8 cellular contexts compared by ENCODE assay signal in genomic region chr2:68225119-68225632, GRCh38. TPM values are rescaled to one million over a fixed set of nuclear protein-coding genes. Genes with fewer than 3 reads are reported as not detected.
DNase-seq lines count a peak whose midpoint lies in the region; ATAC-seq and TF ChIP-seq lines count a peak whose summit lies in the region.

No MANE protein-coding gene starts in this region.

- 24% methylated on average over 2 of the region's 2 CpGs for WGBS in SK-N-SH (ENCODE audit: low lambda C conversion rate)

- H4K20me1 ChIP-seq in SK-N-SH (ENCODE audit: insufficient read depth) = peaks cover 99% of the 10 kb centered on the region

- peak; percentile 82 for ATAC-seq in GM21381 (IDR thresholded peaks at IDR 0.05; ENCODE audit: unreplicated experiment)

- peak; percentile 72 for TF ChIP-seq RAD21 in SK-N-SH (IDR thresholded peaks at IDR 0.05; ENCODE audit: low read length)

- no peak overlapping the region for H3K27ac Mint-ChIP-seq in osteocyte (ENCODE audit: unreplicated experiment)

- CTCF ChIA-PET in SK-N-SH (lab: Yijun Ruan, JAX) = interaction anchor here (0.5 to 2.2 kb wide), 10 partner anchors 10 to 103 kb away, joined by 3 to 11 read pairs (median 4); no protein-coding TSS in a partner anchor

- no peak overlapping the region for H3K9ac ChIP-seq in SK-N-SH

- no peak for TF ChIP-seq EP300 in SK-N-SH (IDR thresholded peaks at IDR 0.05; ENCODE audit: borderline replicate concordance in 1 of 2, low read depth in 1 of 2, low read length in 1 of 2)

- no peaks in the 10 kb centered on the region for H3K9me3 ChIP-seq in SK-N-SH

- no peaks in the 10 kb centered on the region for H3K27me3 Mint-ChIP-seq in osteocyte (ENCODE audit: unreplicated experiment)

- H3K4me1 ChIP-seq in SK-N-SH (ENCODE audit: control insufficient read depth in 1 of 2, insufficient read depth in 2 of 2, low read depth in 1 of 2, low read length in 1 of 2) = peaks cover 19 to 24% of the 10 kb centered on the region in 2 experiments; a peak in 3 of 4 replicates

- peaks cover 100% of the 10 kb centered on the region for H3K79me2 ChIP-seq in SK-N-SH (ENCODE audit: insufficient read depth)

- peaks cover 48% of the 10 kb centered on the region for H3K4me1 Mint-ChIP-seq in osteocyte (ENCODE audit: unreplicated experiment)

- no peaks in the 10 kb centered on the region for H3K27me3 ChIP-seq in SK-N-SH (ENCODE audit: insufficient read depth)

- H3K4me2 ChIP-seq in SK-N-SH = no peak overlapping the region

- H3K9me3 Mint-ChIP-seq in osteocyte (ENCODE audit: unreplicated experiment) = peaks cover 7% of the 10 kb centered on the region

- TF ChIP-seq CTCF in SK-N-SH (IDR thresholded peaks at IDR 0.05) (peak; percentile 35), epithelial cell of proximal tubule (conservative IDR thresholded peaks at IDR 0.05; ENCODE audit: low read depth, low read length) (peak; percentile 50), osteocyte (IDR thresholded peaks at IDR 0.05) (peak; percentile 10)

- H3K4me3 Mint-ChIP-seq in osteocyte (ENCODE audit: unreplicated experiment) = no peak overlapping the region

- peak overlapping the region in 1 of 2 experiments; percentile 23; a peak in 1 of 4 replicates for H3K27ac ChIP-seq in SK-N-SH (ENCODE audit: low read depth in 2 of 2, low read length in 1 of 2)

- H3K9me2 ChIP-seq in SK-N-SH = no peaks in the 10 kb centered on the region

- peaks cover 5 to 22% of the 10 kb centered on the region in 2 experiments for H3K36me3 ChIP-seq in SK-N-SH (replicated peaks in 1 of 2; ENCODE audit: control insufficient read depth in 1 of 2, insufficient read depth in 2 of 2, low read length in 1 of 2)

- no peak overlapping the region for H2AFZ ChIP-seq in SK-N-SH (ENCODE audit: low read depth)

- peaks cover 37% of the 10 kb centered on the region for H3F3A ChIP-seq in SK-N-SH (replicated peaks; ENCODE audit: insufficient read depth)

- peaks cover 12% of the 10 kb centered on the region for H3K36me3 Mint-ChIP-seq in osteocyte (ENCODE audit: unreplicated experiment)

- H3K4me3 ChIP-seq in SK-N-SH (ENCODE audit: low read depth in 2 of 2, low read length in 1 of 2) (no peak overlapping the region), epithelial cell of proximal tubule (ENCODE audit: low read depth, low read length) (no peak overlapping the region)

- POLR2A ChIA-PET in SK-N-SH (lab: Yijun Ruan, JAX) = no interaction called here

- DNase-seq in NCI-H510A treated with DMSO at 0.1 percent for 48 hours (lab: John Stamatoyannopoulos, UW) (peak; percentile 17), NCI-H510A (lab: John Stamatoyannopoulos, UW) (no peak), HT1080 (ENCODE audit: low read depth) (peak; percentile 56), SK-N-SH (peak; percentile 24), epithelial cell of proximal tubule (ENCODE audit: low read depth) (peak; percentile 23), osteocyte (ENCODE audit: extremely low spot score, unreplicated experiment) (no peak), T1000 (lab: John Stamatoyannopoulos, UW) (no peak)

TF ChIP-seq in SK-N-SH, 30 proteins besides CTCF, POLR2A, EP300 and RAD21 (continues in another document):
- no peak for TF ChIP-seq GABPA (IDR thresholded peaks at IDR 0.05; ENCODE audit: low read depth)
- 0 out of 2 replicates have a peak, but pooled peaks have one; percentile 37 for TF ChIP-seq SIN3A (IDR thresholded peaks at IDR 0.05; ENCODE audit: borderline replicate concordance, low read depth, low read length)
- no peak for TF ChIP-seq MEF2A (IDR thresholded peaks at IDR 0.05; ENCODE audit: borderline replicate concordance, low read depth)
- TF ChIP-seq NRF1 (IDR thresholded peaks at IDR 0.05; ENCODE audit: low read depth, low read length) = no peak
- TF ChIP-seq REST (IDR thresholded peaks at IDR 0.05; ENCODE audit: low read depth, low read length) = 0 out of 2 replicates have a peak, but pooled peaks have one; percentile 17
- no peak for TF ChIP-seq RXRA (IDR thresholded peaks at IDR 0.05; ENCODE audit: borderline replicate concordance, low read depth)
- TF ChIP-seq NFIC (IDR thresholded peaks at IDR 0.05; ENCODE audit: borderline replicate concordance) = no peak
- no peak for TF ChIP-seq EZH2phosphoT487 (IDR thresholded peaks at IDR 0.05; ENCODE audit: borderline replicate concordance, low read depth)
- TF ChIP-seq CHD2 (IDR thresholded peaks at IDR 0.05; ENCODE audit: low read length, partially characterized antibody) = no peak
- TF ChIP-seq, protein P1, sequence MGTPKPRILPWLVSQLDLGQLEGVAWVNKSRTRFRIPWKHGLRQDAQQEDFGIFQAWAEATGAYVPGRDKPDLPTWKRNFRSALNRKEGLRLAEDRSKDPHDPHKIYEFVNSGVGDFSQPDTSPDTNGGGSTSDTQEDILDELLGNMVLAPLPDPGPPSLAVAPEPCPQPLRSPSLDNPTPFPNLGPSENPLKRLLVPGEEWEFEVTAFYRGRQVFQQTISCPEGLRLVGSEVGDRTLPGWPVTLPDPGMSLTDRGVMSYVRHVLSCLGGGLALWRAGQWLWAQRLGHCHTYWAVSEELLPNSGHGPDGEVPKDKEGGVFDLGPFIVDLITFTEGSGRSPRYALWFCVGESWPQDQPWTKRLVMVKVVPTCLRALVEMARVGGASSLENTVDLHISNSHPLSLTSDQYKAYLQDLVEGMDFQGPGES (IDR thresholded peaks at IDR 0.05; ENCODE audit: low read depth, low read length) = no peak
- TF ChIP-seq TCF12 (IDR thresholded peaks at IDR 0.05) = no peak
- no peak for TF ChIP-seq FOXM1 (IDR thresholded peaks at IDR 0.05; ENCODE audit: low read depth)
- TF ChIP-seq MXI1 (IDR thresholded peaks at IDR 0.05; ENCODE audit: low read depth, low read length) = peak; percentile 84
- no peak for TF ChIP-seq TAF1 (IDR thresholded peaks at IDR 0.05; ENCODE audit: borderline replicate concordance, low read depth, low read length)
- no peak for TF ChIP-seq POLR2AphosphoS5 (IDR thresholded peaks at IDR 0.05; ENCODE audit: low read depth, low read length)
- no peak for TF ChIP-seq GATA2 (CRISPR knock-in tag; IDR thresholded peaks at IDR 0.05)
- TF ChIP-seq, protein P2, sequence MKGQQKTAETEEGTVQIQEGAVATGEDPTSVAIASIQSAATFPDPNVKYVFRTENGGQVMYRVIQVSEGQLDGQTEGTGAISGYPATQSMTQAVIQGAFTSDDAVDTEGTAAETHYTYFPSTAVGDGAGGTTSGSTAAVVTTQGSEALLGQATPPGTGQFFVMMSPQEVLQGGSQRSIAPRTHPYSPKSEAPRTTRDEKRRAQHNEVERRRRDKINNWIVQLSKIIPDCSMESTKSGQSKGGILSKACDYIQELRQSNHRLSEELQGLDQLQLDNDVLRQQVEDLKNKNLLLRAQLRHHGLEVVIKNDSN (IDR thresholded peaks at IDR 0.05; ENCODE audit: borderline replicate concordance, low read depth) = no peak
- no peak for TF ChIP-seq TEAD4 (IDR thresholded peaks at IDR 0.05; ENCODE audit: borderline replicate concordance, insufficient read depth)
- TF ChIP-seq FOXJ3 (CRISPR knock-in tag; IDR thresholded peaks at IDR 0.05) = no peak
- no peak for TF ChIP-seq RCOR1 (IDR thresholded peaks at IDR 0.05; ENCODE audit: low read length)
- TF ChIP-seq FOSL2 (IDR thresholded peaks at IDR 0.05; ENCODE audit: borderline replicate concordance, low read depth) = no peak
- TF ChIP-seq JUND (IDR thresholded peaks at IDR 0.05) = no peak
- no peak for TF ChIP-seq ELF1 (IDR thresholded peaks at IDR 0.05)

RNA-seq across cellular contexts. Expression of gene PPP3R1, which starts 27.2 kb away (rescaled TPM):
- total RNA-seq in HT1080 (2014; rRNA removed; shearing (Covaris generic)) = 13.1 and 22.4 TPM in 2 replicates
- 55.6 and 69.2 TPM in 2 replicates for polyA plus RNA-seq in HT1080 (2015; cell fraction: cytosol; rRNA removed)
- 39.8 and 56.5 TPM in 2 replicates for polyA plus RNA-seq in HT1080 (2015; cell fraction: nucleus; rRNA removed)
- 12.0 and 13.8 TPM in 2 replicates for polyA plus RNA-seq in SK-N-SH (2012; rRNA removed)
- 27.6 and 31.0 TPM in 2 replicates for polyA plus RNA-seq in SK-N-SH (2012; cell fraction: cytosol; rRNA removed)
- polyA plus RNA-seq in SK-N-SH (2012; cell fraction: nucleus; rRNA removed) = 5.6 and 12.8 TPM in 2 replicates
- total RNA-seq in epithelial cell of proximal tubule (14.5 and 19.6 TPM in 2 replicates), osteocyte (68.4 and 69.3 TPM in 2 replicates)

Comparison
In these comparisons a context has a peak if more than half of its experiments do, and no peak if none do; other contexts are left out.
1. DNase-seq: peak in NCI-H510A treated with DMSO at 0.1 percent for 48 hours (single experiment), HT1080 (single experiment), SK-N-SH (single experiment) and epithelial cell of proximal tubule (single experiment); none in NCI-H510A (single experiment), osteocyte (single experiment) and T1000 (single experiment).
2. Peak in every context shown above with its lines, with median percentiles within 50 percentile points of each other: CTCF ChIP-seq.